Comparison of ENCODE assay signal across 10 cellular contexts in the genomic region with DNA sequence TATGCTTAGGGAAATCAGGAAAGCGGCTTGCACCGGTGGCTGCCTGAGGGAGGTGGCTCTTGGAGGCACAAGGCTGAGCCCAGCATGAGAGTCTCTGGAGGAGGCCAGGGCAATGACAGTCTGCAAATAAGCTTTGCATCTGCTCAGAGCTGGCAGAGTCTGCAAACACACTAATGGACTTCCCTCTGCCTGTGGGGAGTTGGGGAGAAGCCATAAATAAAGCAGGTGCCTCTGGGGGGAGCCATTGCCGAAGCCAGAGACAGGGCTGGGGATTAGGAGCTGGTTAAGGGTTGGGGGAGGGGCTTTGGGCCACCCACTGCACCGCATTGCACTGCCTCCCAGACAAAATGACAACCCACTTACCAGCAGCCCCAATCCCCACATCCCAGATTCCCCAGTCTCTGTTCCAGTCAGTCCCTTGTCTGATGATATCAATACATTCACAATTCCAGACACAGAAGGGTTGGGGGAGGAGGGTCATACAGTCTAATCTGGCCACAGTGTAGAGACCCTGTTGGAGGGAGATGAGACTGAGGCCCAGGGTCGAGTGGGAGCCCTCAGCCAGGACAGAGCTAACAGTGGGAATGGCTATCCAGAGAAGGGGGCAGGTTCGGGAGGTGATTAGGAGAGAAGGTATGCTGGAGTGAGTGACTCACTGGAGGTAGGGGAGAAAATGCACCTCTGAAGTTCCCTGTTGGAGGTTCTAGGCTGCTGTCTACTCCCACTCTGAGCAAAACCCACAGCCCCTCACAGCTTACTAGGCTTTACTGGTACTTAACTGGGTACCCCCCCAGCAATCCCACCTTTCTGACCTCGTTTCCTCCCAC. TPM values are rescaled to one million over a fixed set of nuclear protein-coding genes. Genes with fewer than 3 reads are reported as not detected.
DNase-seq lines count a peak whose midpoint lies in the region; ATAC-seq and TF ChIP-seq lines count a peak whose summit lies in the region.
"Had no signal": no experiment of that assay in that cellular context is flagged by ENCODE, and none has a peak within 500 bp of the region (broad histone marks: within the 10 kb centered on the region; RNA-seq: fewer than 3 reads in every experiment).

No MANE protein-coding gene starts in this region.

- no peaks in the 10 kb centered on the region for H3K79me1 ChIP-seq in H9 (ENCODE audit: insufficient read depth, low read depth, low read length, poor library complexity, severe bottlenecking)

- ATAC-seq in GM18867 (IDR thresholded peaks at IDR 0.05; ENCODE audit: unreplicated experiment) (no peak), HG03571 (IDR thresholded peaks at IDR 0.05; ENCODE audit: unreplicated experiment) (no peak), GM19397 (IDR thresholded peaks at IDR 0.05; ENCODE audit: unreplicated experiment) (no peak)
- ATAC-seq: left lobe of liver had no signal

- H3K9ac ChIP-seq in H9 (ENCODE audit: extremely low read depth, insufficient read length, low read length) = no peak overlapping the region
- H3K9ac ChIP-seq in endodermal cell (ENCODE audit: extremely low read depth, low read length, poor library complexity, severe bottlenecking) = no peak overlapping the region

- TF ChIP-seq CTCF in BJ (IDR thresholded peaks at IDR 0.05; ENCODE audit: insufficient read depth, low read depth, low read length) = 0 out of 2 replicates have a peak, but pooled peaks have one; percentile 6
- TF ChIP-seq CTCF in H9 (conservative IDR thresholded peaks at IDR 0.05) = peak; percentile 67
- peak; percentile 60 for TF ChIP-seq CTCF in endodermal cell (conservative IDR thresholded peaks at IDR 0.05)

- H3K27ac ChIP-seq in H9 (ENCODE audit: insufficient read length, low read depth, low read length) (no peak overlapping the region), endodermal cell (ENCODE audit: low read depth, low read length) (no peak overlapping the region)
- H3K27ac ChIP-seq: dorsolateral prefrontal cortex had no signal

- POLR2A ChIA-PET in BJ (lab: Charles Lee) = no interaction called here

- no peak overlapping the region for H2AK5ac ChIP-seq in H9 (ENCODE audit: insufficient read length, low read length)

- WGBS in H9 (ENCODE audit: extremely low coverage, insufficient read length, low lambda C conversion rate) = no CpG with 5 or more reads among the region's 7 CpGs
- WGBS in endodermal cell (ENCODE audit: insufficient coverage in 1 of 2, insufficient read length in 1 of 2), 2 experiments = 56 to 93% methylated on average over 2 to 7 of the region's 7 CpGs

- H3K4me2 ChIP-seq in H9 (ENCODE audit: insufficient read depth, insufficient read length, low read length) = no peak overlapping the region

- no peak overlapping the region for H4K91ac ChIP-seq in H9 (ENCODE audit: insufficient read length, low read depth, low read length)

- H3K27me3 Mint-ChIP-seq in H9 (ENCODE audit: low read depth) = peaks cover 69% of the 10 kb centered on the region
- peaks cover 83% of the 10 kb centered on the region for H3K27me3 Mint-ChIP-seq in endodermal cell (ENCODE audit: insufficient read depth)

- H3K79me2 ChIP-seq in H9 (ENCODE audit: insufficient read depth, low read length) = no peaks in the 10 kb centered on the region

- CTCF ChIA-PET in BJ (lab: Yijun Ruan, JAX) = interaction anchor here (0.5 to 1.0 kb wide), 3 partner anchors 9 to 460 kb away, joined by 3 read pairs; no protein-coding TSS in a partner anchor

- H3K56ac ChIP-seq in H9 (ENCODE audit: insufficient read length, low read depth, low read length) = no peak overlapping the region

- H3K4me3 Mint-ChIP-seq in H9 (no peak overlapping the region; a peak in 1 of 5 replicates), endodermal cell (no peak overlapping the region)

- no peaks in the 10 kb centered on the region for H4K20me1 ChIP-seq in H9 (ENCODE audit: control insufficient read depth, insufficient read depth, insufficient read length)

- H3K9me3 Mint-ChIP-seq in H9 (no peaks in the 10 kb centered on the region), endodermal cell (no peaks in the 10 kb centered on the region)

- no peak overlapping the region for H2BK120ac ChIP-seq in H9 (ENCODE audit: low read depth, low read length, poor library complexity, severe bottlenecking)

- H2AFZ ChIP-seq in H9 (ENCODE audit: low read length) = no peak overlapping the region

- H3K18ac ChIP-seq in H9 (ENCODE audit: insufficient read length, low read depth, low read length) = no peak overlapping the region

- H2BK20ac ChIP-seq in H9 (ENCODE audit: low read depth, low read length, poor library complexity, severe bottlenecking) = no peak overlapping the region

- no peak for DNase-seq in BJ (ENCODE audit: low read depth)
- DNase-seq in H9 = peak; percentile 77
- peak; percentile 37 for DNase-seq in NCI-H510A treated with DMSO at 0.1 percent for 48 hours (lab: John Stamatoyannopoulos, UW)
- DNase-seq in endodermal cell = peak; percentile 88
- DNase-seq in foreskin melanocyte = no peak

- no peak overlapping the region for H4K8ac ChIP-seq in H9 (replicated peaks; ENCODE audit: insufficient read length, low read depth, low read length)

- no peak overlapping the region for H3T11ph ChIP-seq in H9 (ENCODE audit: low read length)

- H3K4me3 ChIP-seq in BJ (ENCODE audit: low read depth, low read length) (no peak overlapping the region), endodermal cell (ENCODE audit: low read length) (no peak overlapping the region)
- H3K4me3 ChIP-seq: dorsolateral prefrontal cortex had no signal

- H3K36me3 ChIP-seq in BJ (ENCODE audit: control insufficient read depth, insufficient read depth, low read length) = no peaks in the 10 kb centered on the region
- no peaks in the 10 kb centered on the region for H3K36me3 ChIP-seq in endodermal cell (ENCODE audit: control insufficient read depth, insufficient read depth, low read length)

- no peak overlapping the region for H2BK12ac ChIP-seq in H9 (ENCODE audit: insufficient read length, low read depth, low read length)

- H4K5ac ChIP-seq in H9 (ENCODE audit: insufficient read length, low read depth, low read length) = no peak overlapping the region

- H3K36me3 Mint-ChIP-seq in H9 (ENCODE audit: insufficient read depth in 1 of 3, low read depth in 3 of 3) = no peaks in the 10 kb centered on the region
- no peaks in the 10 kb centered on the region for H3K36me3 Mint-ChIP-seq in endodermal cell (ENCODE audit: low read depth)

- H2BK5ac ChIP-seq in H9 (ENCODE audit: insufficient read length, low read length) = no peak overlapping the region

- H3K27ac Mint-ChIP-seq in H9 (0 out of 7 replicates have a peak overlapping the region, but pooled peaks of 1 of the 3 experiments have one; percentile 33), endodermal cell (no peak overlapping the region)

- no peak overlapping the region for H3K4ac ChIP-seq in H9 (ENCODE audit: low read depth, low read length)

- H3K14ac ChIP-seq in H9 (ENCODE audit: insufficient read depth, low read length) = no peak overlapping the region

- H3K4me1 ChIP-seq in H9 (ENCODE audit: insufficient read depth, low read length) (no peaks in the 10 kb centered on the region; the same call in 1 of the 2 replicates), endodermal cell (ENCODE audit: control insufficient read depth, insufficient read depth, low read length) (no peaks in the 10 kb centered on the region)

- H2BK15ac ChIP-seq in H9 (ENCODE audit: low read depth, low read length) = no peak overlapping the region

- H3K4me1 Mint-ChIP-seq in H9 = peaks cover 22 to 27% of the 10 kb centered on the region in 2 experiments
- H3K4me1 Mint-ChIP-seq in endodermal cell = peaks cover 14% of the 10 kb centered on the region

- H3K27me3 ChIP-seq in BJ (ENCODE audit: control insufficient read depth, insufficient read depth, low read length) (peaks cover 36% of the 10 kb centered on the region), H9 (ENCODE audit: insufficient read depth, low read length) (peaks cover 17% of the 10 kb centered on the region), endodermal cell (ENCODE audit: control insufficient read depth, insufficient read depth, low read length, poor library complexity, severe bottlenecking) (peaks cover 31% of the 10 kb centered on the region)

- H3K9me3 ChIP-seq in H9 (ENCODE audit: control insufficient read depth, low read depth, low read length) = no peaks in the 10 kb centered on the region
- no peaks in the 10 kb centered on the region for H3K9me3 ChIP-seq in endodermal cell (ENCODE audit: control insufficient read depth, low read length)

- no peaks in the 10 kb centered on the region for H3K23me2 ChIP-seq in H9 (ENCODE audit: insufficient read length, low read depth, low read length, poor library complexity, severe bottlenecking)

- H3K23ac ChIP-seq in H9 (ENCODE audit: insufficient read length, low read depth, low read length) = no peak overlapping the region

RNA-seq across cellular contexts. Expression of gene PAX5, which starts 53.7 kb away (rescaled TPM):
- polyA plus RNA-seq in BJ (2011; rRNA removed) = not detected in 2 replicates
- not detected in 2 replicates for polyA minus RNA-seq in BJ (2011; rRNA and poly(A)+ RNA removed)
- total RNA-seq in H9 (2021) (0.39 and 0.75 TPM in 2 replicates), endodermal cell (under 1 TPM in 1 of 2 donors, not detected in 1; 0.15 TPM)
- 0.75 TPM for polyA plus RNA-seq in endodermal cell (2013, experiment 1 of 2)
- 1.6 TPM for polyA plus RNA-seq in endodermal cell (2013, experiment 2 of 2)

Comparison
In these comparisons a context has a peak if more than half of its experiments do, and no peak if none do; other contexts are left out.
1. DNase-seq: peak in H9 (single experiment), NCI-H510A treated with DMSO at 0.1 percent for 48 hours (single experiment) and endodermal cell (single experiment); none in BJ (single experiment) and foreskin melanocyte (single experiment).
2. CTCF ChIP-seq: peak in every context shown above with its lines; median percentile 67 in H9; 60 in endodermal cell; 6 in BJ.